In genomic region chr12:29073631-29074239, GRCh38 we compare ENCODE assay signal across 9 cellular contexts.
A peak's percentile ranks its signal among the peaks of the same experiment; 100 is the strongest.
DNase-seq lines count a peak whose midpoint lies in the region; ATAC-seq and TF ChIP-seq lines count a peak whose summit lies in the region.
"Had no signal": no experiment of that assay in that cellular context is flagged by ENCODE, and none has a peak within 500 bp of the region (broad histone marks: within the 10 kb centered on the region; RNA-seq: fewer than 3 reads in every experiment).

No MANE protein-coding gene starts in this region.

- in situ Hi-C loops in Panc1 (cut with HindIII; ENCODE audit: low pct_unique_long_range_greater_than_20kb, low sequenced_read_pairs) = no loop called here

- H3K36me3 ChIP-seq in Panc1 (ENCODE audit: control insufficient read depth, insufficient read depth, low read length) (no peaks in the 10 kb centered on the region), mucosa of descending colon (ENCODE audit: low read depth) (no peaks in the 10 kb centered on the region)
- H3K36me3 ChIP-seq: BLaER1 treated with 17β-estradiol and CSF1 and Interleukin-3, amounts not matched to agents 10 nM and 100 nM had no signal

- H3K27ac ChIP-seq in Panc1 (ENCODE audit: low read length) (no peak overlapping the region), dorsolateral prefrontal cortex (no peak overlapping the region)
- H3K27ac ChIP-seq: BLaER1 treated with 17β-estradiol and CSF1 and Interleukin-3, amounts not matched to agents 10 nM and 100 nM had no signal

- no TSS peak for BruUV-seq in Panc1 (replicated peaks; lab: Mats Ljungman, UMichigan)

- H3K27me3 ChIP-seq in Panc1 (ENCODE audit: control insufficient read depth, insufficient read depth, low read length) (no peaks in the 10 kb centered on the region), dorsolateral prefrontal cortex (no peaks in the 10 kb centered on the region)
- H3K27me3 ChIP-seq: BLaER1 treated with 17β-estradiol and CSF1 and Interleukin-3, amounts not matched to agents 10 nM and 100 nM had no signal

- TF ChIP-seq CTCF in Panc1 (IDR thresholded peaks at IDR 0.05) (peak; percentile 77), dorsolateral prefrontal cortex (IDR thresholded peaks at IDR 0.05 in 54 of 56, conservative IDR thresholded peaks at IDR 0.05 in 2 of 56; ENCODE audit: low read depth in 1 of 56, partially characterized antibody in 56 of 56) (peak; percentile 63 to 95 (median 84)), mucosa of descending colon (IDR thresholded peaks at IDR 0.05) (peak; percentile 32)

- H3K4me3 ChIP-seq in Panc1 (ENCODE audit: low read depth in 2 of 2, low read length in 2 of 2) (no peak overlapping the region), dorsolateral prefrontal cortex (no peak overlapping the region), mucosa of descending colon (no peak overlapping the region)
- H3K4me3 ChIP-seq: BLaER1 treated with 17β-estradiol and CSF1 and Interleukin-3, amounts not matched to agents 10 nM and 100 nM had no signal

- ATAC-seq in GM21390 (IDR thresholded peaks at IDR 0.05; ENCODE audit: unreplicated experiment) = peak; percentile 92
- peak; percentile 73; the same call in 1 of the 2 replicates for ATAC-seq in Panc1
- ATAC-seq in mucosa of descending colon = peak; percentile 83

- DNase-seq in NCI-H1092 treated with DMSO at 0.1 percent for 48 hours (lab: John Stamatoyannopoulos, UW) (peak; percentile 12), NCI-H1092 (lab: John Stamatoyannopoulos, UW) (no peak), HT1080 (ENCODE audit: low read depth) (peak; percentile 35), Panc1 (ENCODE audit: low read depth, low spot score) (peak; percentile 42), dorsolateral prefrontal cortex (peak in 2 of 10 donors; percentile 9 to 16), mucosa of descending colon (peak in 1 of 3 donors; percentile 51)
- no peak for DNase-seq in activated CD4-positive, CD25-positive, alpha-beta regulatory T cell (lab: John Stamatoyannopoulos, UW)

- CTCF ChIA-PET in Panc1 (lab: Charles Lee) = interaction anchor here (1.6 kb wide), 1 partner anchor 244 kb away, joined by 7 read pairs; no protein-coding TSS in a partner anchor

- intact Hi-C loops in Panc1 (cut with micrococcal nuclease; ENCODE audit: unreplicated experiment) (loop anchor here (5.0 kb wide), 1 partner anchor 244 kb away; no protein-coding TSS in a partner anchor), dorsolateral prefrontal cortex (cut with DNase I) (loop anchor here (2.0 to 10.0 kb wide), 3 partner anchors 243 to 381 kb away; no protein-coding TSS in a partner anchor), mucosa of descending colon (cut with DNase I, micrococcal nuclease) (no loop called here)

- H3K9me3 ChIP-seq in Panc1 (ENCODE audit: control insufficient read depth, insufficient read depth, low read depth, low read length) (no peaks in the 10 kb centered on the region), mucosa of descending colon (no peaks in the 10 kb centered on the region)
- H3K9me3 ChIP-seq: BLaER1 treated with 17β-estradiol and CSF1 and Interleukin-3, amounts not matched to agents 10 nM and 100 nM had no signal

- H3K4me1 ChIP-seq in Panc1 (ENCODE audit: control insufficient read depth, insufficient read depth, low read length) (no peaks in the 10 kb centered on the region), mucosa of descending colon (ENCODE audit: low read depth) (no peaks in the 10 kb centered on the region)
- H3K4me1 ChIP-seq: BLaER1 treated with 17β-estradiol and CSF1 and Interleukin-3, amounts not matched to agents 10 nM and 100 nM had no signal

- POLR2A ChIA-PET in Panc1 (lab: Charles Lee) = no interaction called here

Comparison
In these comparisons a context has a peak if more than half of its experiments do, and no peak if none do; other contexts are left out.
1. DNase-seq: peak in NCI-H1092 treated with DMSO at 0.1 percent for 48 hours (single experiment), HT1080 (single experiment) and Panc1 (single experiment); none in NCI-H1092 (single experiment) and activated CD4-positive, CD25-positive, alpha-beta regulatory T cell (0 of 4).
2. CTCF ChIP-seq: peak in every context shown above with its lines; median percentile 84 in dorsolateral prefrontal cortex; 77 in Panc1; 32 in mucosa of descending colon.
3. intact Hi-C loops: an anchor here in Panc1 (5.0 kb wide) and dorsolateral prefrontal cortex (2.0 to 10.0 kb wide); none called in mucosa of descending colon.
4. Peak in every context shown above with its lines, with median percentiles within 50 percentile points of each other: ATAC-seq.